Comparison of ENCODE assay signal across 3 cellular contexts in genomic region chr6:10420546-10421507, GRCh38.
TF ChIP-seq lines count a peak whose summit lies in the region.

No MANE protein-coding gene starts in this region.

TF ChIP-seq in SK-N-SH, 30 proteins besides CTCF, POLR2A, EP300 and RAD21:
- TF ChIP-seq RCOR1 (IDR thresholded peaks at IDR 0.05; ENCODE audit: low read length) (no peak), POLR2AphosphoS5 (IDR thresholded peaks at IDR 0.05; ENCODE audit: low read depth, low read length) (no peak), PBX3 (IDR thresholded peaks at IDR 0.05) (no peak), MAX (IDR thresholded peaks at IDR 0.05; ENCODE audit: low read depth) (no peak), USF1 (IDR thresholded peaks at IDR 0.05; ENCODE audit: borderline replicate concordance, low read depth) (no peak), NFIC (IDR thresholded peaks at IDR 0.05; ENCODE audit: borderline replicate concordance) (no peak), RFX5 (IDR thresholded peaks at IDR 0.05; ENCODE audit: low read length) (no peak), NRF1 (IDR thresholded peaks at IDR 0.05; ENCODE audit: low read depth, low read length) (no peak)

TF ChIP-seq in SK-N-SH treated with all-trans-retinoic acid at 6 μM for 48 hours, 23 proteins besides CTCF, POLR2A, EP300 and RAD21:
- no peak for TF ChIP-seq RARB (CRISPR knock-in tag; IDR thresholded peaks at IDR 0.05)
- TF ChIP-seq PPARA (CRISPR knock-in tag; IDR thresholded peaks at IDR 0.05; ENCODE audit: borderline replicate concordance) = no peak
- TF ChIP-seq ZNF565 (CRISPR knock-in tag; conservative IDR thresholded peaks at IDR 0.05; ENCODE audit: low read depth) = no peak
- no peak for TF ChIP-seq TCF4 (CRISPR knock-in tag; IDR thresholded peaks at IDR 0.05; ENCODE audit: borderline replicate concordance)

TF ChIP-seq in K562, 482 proteins besides CTCF, POLR2A, EP300 and RAD21:
- TF ChIP-seq SMC3 (conservative IDR thresholded peaks at IDR 0.05; ENCODE audit: insufficient read depth, low read depth, low read length) (0 out of 2 replicates have a peak, but pooled peaks have one; percentile 9), TFE3 (CRISPR knock-in tag; IDR thresholded peaks at IDR 0.05) (no peak)
TF ChIP-seq in K562: peak in this region for 1.
